ENCODE assay signal across 8 cellular contexts in genomic region chr12:55728932-55729591, GRCh38.
DNase-seq lines count a peak whose midpoint lies in the region; ATAC-seq and TF ChIP-seq lines count a peak whose summit lies in the region.

CD63 (minus strand) TSS chr12:55729009; CDS start chr12:55728341, 668 bp downstream.

- TF ChIP-seq CTCF in choroid plexus epithelial cell (conservative IDR thresholded peaks at IDR 0.05; ENCODE audit: low read depth, low read length), result no peak

- peak within 1 kb of the TSS; percentile 92 for H3K4me3 ChIP-seq in choroid plexus epithelial cell (ENCODE audit: low read depth, low read length)

- ATAC-seq in HG02870 (IDR thresholded peaks at IDR 0.05; ENCODE audit: unreplicated experiment), result peak; percentile 52

- peak; percentile 42 for DNase-seq in SKM-1 treated with dmso at 0.1 percent for 144 hours (lab: John Stamatoyannopoulos, UW; ENCODE audit: unreplicated experiment)
- DNase-seq in SKM-1 (lab: John Stamatoyannopoulos, UW; ENCODE audit: unreplicated experiment), result no peak
- peak; percentile 64 for DNase-seq in NCI-H2171 treated with DMSO at 0.1 percent for 48 hours (lab: John Stamatoyannopoulos, UW)
- DNase-seq in activated CD4-positive, alpha-beta T cell treated with anti-CD3 and anti-CD28 coated beads for 1 hour, result peak; percentile 33
- peak; percentile 98 for DNase-seq in choroid plexus epithelial cell (ENCODE audit: low read depth)
- peak; percentile 93 for DNase-seq in kidney tubule cell (ENCODE audit: low spot score)
- peak; percentile 66 to 69 for DNase-seq in stimulated activated CD4-positive, alpha-beta T cell treated with anti-CD3 and anti-CD28 coated beads, Interleukin-15, amount 100 ng/mL, for 48 hours (ENCODE audit: low read depth in 2 of 2)
